31 cellular contexts compared by ENCODE assay signal in genomic region chr10:112883853-112884502, GRCh38.
"Had no signal": no experiment of that assay in that cellular context is flagged by ENCODE, and none has a peak within 500 bp of the region (broad histone marks: within the 10 kb centered on the region; RNA-seq: fewer than 3 reads in every experiment).

No MANE protein-coding gene starts in this region.

- H3K27me3 Mint-ChIP-seq: activated naive CD8-positive, alpha-beta T cell; T-helper 17 cell had no signal

- H3K9me3 Mint-ChIP-seq: activated T-helper 17 cell treated with anti-CD3 and anti-CD28 coated beads, Interleukin-2, amount 50 U/mL, for 72 hours; T-helper 2 cell treated with Interferon-gamma antibody and Interleukin-4, amounts not matched to agents 5 μg/mL and 100 μg/mL, for 36 hours had no signal

- ATAC-seq: activated CD4-positive, CD25-positive, alpha-beta regulatory T cell treated with anti-CD3 and anti-CD28 coated beads, Interleukin-2, amount 50 U/mL, for 24 hours; activated CD8-positive, alpha-beta T cell treated with anti-CD3 and anti-CD28 coated beads for 36 hours; activated T-cell treated with anti-CD3 and anti-CD28 coated beads, Interleukin-2, amount 50 U/mL, for 4 hours; activated T-helper 17 cell treated with anti-CD3 and anti-CD28 coated beads, Interleukin-2, amount 50 U/mL, for 72 hours; body of pancreas; gastroesophageal sphincter; heart right ventricle; T-helper 17 cell had no signal

- H3K4me2 ChIP-seq: hepatocyte had no signal

- H3K9me3 ChIP-seq: adrenal gland, body of pancreas, esophagus muscularis mucosa, gastroesophageal sphincter, heart right ventricle had no signal

- H3K4me3 ChIP-seq: adrenal gland, body of pancreas, esophagus muscularis mucosa, gastroesophageal sphincter, heart right ventricle, hepatocyte had no signal

- H2AFZ ChIP-seq: hepatocyte had no signal

- H3K27ac ChIP-seq: adrenal gland, body of pancreas, esophagus muscularis mucosa, gastroesophageal sphincter, heart right ventricle, hepatocyte, WERI-Rb-1 had no signal

- FAIRE-seq: colon had no signal

- H3K36me3 ChIP-seq: adrenal gland, esophagus muscularis mucosa, gastroesophageal sphincter, heart right ventricle, WERI-Rb-1 had no signal

- H3K4me1 Mint-ChIP-seq: activated B cell treated with CpG ODN at 0.5 μM for 24 hours; activated T-helper 17 cell treated with anti-CD3 and anti-CD28 coated beads, Interleukin-2, amount 50 U/mL, for 72 hours; T-helper 17 cell had no signal

- H3K79me2 ChIP-seq: hepatocyte had no signal

- H3K4me3 Mint-ChIP-seq: activated B cell treated with CpG ODN at 0.5 μM for 24 hours; activated CD8-positive, alpha-beta T cell treated with anti-CD3 and anti-CD28 coated beads for 36 hours; activated naive CD8-positive, alpha-beta T cell; activated T-cell treated with anti-CD3 and anti-CD28 coated beads, Interleukin-2, amount 50 U/mL, for 4 hours; activated T-helper 17 cell treated with anti-CD3 and anti-CD28 coated beads, Interleukin-2, amount 50 U/mL, for 72 hours; T-helper 17 cell; T-helper 2 cell treated with Interferon-gamma antibody and Interleukin-4, amounts not matched to agents 5 μg/mL and 100 μg/mL, for 36 hours had no signal

- H3K27me3 ChIP-seq: adrenal gland, body of pancreas, esophagus muscularis mucosa, gastroesophageal sphincter, heart right ventricle, hepatocyte had no signal

- DNase-seq: activated B cell treated with CpG ODN at 0.5 μM for 24 hours; activated CD4-positive, alpha-beta T cell treated with anti-CD3 and anti-CD28 coated beads for 48 hours; activated CD4-positive, alpha-beta T cell treated with anti-CD3 and anti-CD28 coated beads, Interleukin-2, amount 50 U/mL, for 1 hour; activated CD4-positive, alpha-beta T cell treated with anti-CD3 and anti-CD28 coated beads, Interleukin-2, amount 50 U/mL, for 48 hours; activated CD8-positive, alpha-beta memory T cell treated with anti-CD3 and anti-CD28 coated beads for 24 hours; activated CD8-positive, alpha-beta T cell treated with anti-CD3 and anti-CD28 coated beads for 36 hours; activated effector memory CD4-positive, alpha-beta T cell treated with Interleukin-2 at 50 U/mL for 16 hours; activated gamma-delta T cell treated with Interleukin-2 at 50 U/mL for 16 hours; activated naive CD4-positive, alpha-beta T cell treated with anti-CD3 and anti-CD28 coated beads, Interleukin-2, amount 50 U/mL, for 16 hours; activated naive CD4-positive, alpha-beta T cell treated with Interleukin-2 at 50 U/mL for 16 hours; activated T-cell treated with anti-CD3 and anti-CD28 coated beads, Interleukin-2, amount 50 U/mL, for 4 hours; adrenal gland; amygdala; aorta; body of pancreas; caudate nucleus; effector CD8-positive, alpha-beta T cell; erythroblast; foreskin melanocyte; heart right ventricle; T-helper 17 cell; T1000; WERI-Rb-1 had no signal

- H3K4me1 ChIP-seq: adrenal gland, body of pancreas, esophagus muscularis mucosa, gastroesophageal sphincter, heart right ventricle had no signal

- H3K27ac Mint-ChIP-seq: activated B cell treated with CpG ODN at 0.5 μM for 24 hours; activated CD8-positive, alpha-beta T cell treated with anti-CD3 and anti-CD28 coated beads for 36 hours; activated naive CD8-positive, alpha-beta T cell; activated T-helper 17 cell treated with anti-CD3 and anti-CD28 coated beads, Interleukin-2, amount 50 U/mL, for 72 hours; T-helper 17 cell; T-helper 2 cell treated with Interferon-gamma antibody and Interleukin-4, amounts not matched to agents 5 μg/mL and 100 μg/mL, for 36 hours had no signal
